ENCODE assay signal across 8 cellular contexts in genomic region chr16:87391950-87392822, GRCh38. TPM values are rescaled to one million over a fixed set of nuclear protein-coding genes. Genes with fewer than 3 reads are reported as not detected.
DNase-seq lines count a peak whose midpoint lies in the region; ATAC-seq and TF ChIP-seq lines count a peak whose summit lies in the region.

MAP1LC3B (plus strand) TSS chr16:87392336; CDS start chr16:87392428, 92 bp downstream.

- H3K4me3 ChIP-seq in SK-N-MC (peak within 1 kb of the TSS; percentile 77), gastroesophageal sphincter (peak within 1 kb of the TSS; percentile 92)

- CTCF ChIA-PET in activated naive CD4-positive, alpha-beta T cell treated with anti-CD3 and anti-CD28 coated beads, Interleukin-2, amount 10 ng/mL, durations not matched to agents 7 days and 5 days (lab: Charles Lee), result interaction anchor here (0.9 to 2.3 kb wide), 5 partner anchors 8 to 244 kb away, joined by 3 to 7 read pairs (median 4); partner anchors contain the start of gene FBXO31

- WGBS in gastroesophageal sphincter (ENCODE audit: low coverage in 1 of 2), 2 donors, result no CpG with 5 or more reads among the region's 113 CpGs

- no peak within 1 kb of the TSS for H3K27ac ChIP-seq in SK-N-MC
- H3K27ac ChIP-seq in gastroesophageal sphincter, result peak within 1 kb of the TSS; percentile 97 to 99 (median 99)

- peak; percentile 89 for ATAC-seq in gastroesophageal sphincter

- TF ChIP-seq CTCF in HFFc6 (IDR thresholded peaks at IDR 0.05) (no peak), gastroesophageal sphincter (IDR thresholded peaks at IDR 0.05) (no peak)

- H3K9ac ChIP-seq in SK-N-MC (ENCODE audit: insufficient read length), result peak within 1 kb of the TSS; percentile 70

- peak; percentile 97 to 98 for TF ChIP-seq POLR2A in gastroesophageal sphincter (IDR thresholded peaks at IDR 0.05)

- H3K4me1 ChIP-seq in gastroesophageal sphincter, result peaks cover 5 to 71% (median 25%) of the 10 kb centered on the region in 3 donors

- H3K27me3 ChIP-seq in gastroesophageal sphincter, result no peaks in the 10 kb centered on the region

- no peaks in the 10 kb centered on the region for H3K9me3 ChIP-seq in SK-N-MC (ENCODE audit: low read depth, low read length)
- no peaks in the 10 kb centered on the region for H3K9me3 ChIP-seq in gastroesophageal sphincter

- peaks cover 12% of the 10 kb centered on the region for H3K36me3 Mint-ChIP-seq in HFFc6 (ENCODE audit: low read depth)
- H3K36me3 Mint-ChIP-seq in activated naive CD4-positive, alpha-beta T cell treated with anti-CD3 and anti-CD28 coated beads, Interleukin-2, amount 10 ng/mL, durations not matched to agents 7 days and 5 days, result peaks cover 19% of the 10 kb centered on the region

- peaks cover 7% of the 10 kb centered on the region for H3K27me3 Mint-ChIP-seq in HFFc6 (ENCODE audit: insufficient read depth)
- H3K27me3 Mint-ChIP-seq in activated naive CD4-positive, alpha-beta T cell treated with anti-CD3 and anti-CD28 coated beads, Interleukin-2, amount 10 ng/mL, durations not matched to agents 7 days and 5 days, result no peaks in the 10 kb centered on the region

- no peaks in the 10 kb centered on the region for H3K9me3 Mint-ChIP-seq in HFFc6
- H3K9me3 Mint-ChIP-seq in activated naive CD4-positive, alpha-beta T cell treated with anti-CD3 and anti-CD28 coated beads, Interleukin-2, amount 10 ng/mL, durations not matched to agents 7 days and 5 days, result no peaks in the 10 kb centered on the region

- TF ChIP-seq EP300 in gastroesophageal sphincter (IDR thresholded peaks at IDR 0.05), result no peak

- peak; percentile 91 for DNase-seq in GM04504 (ENCODE audit: low read depth)
- peak; percentile 94 for DNase-seq in HFFc6
- DNase-seq in NCI-H1048 (lab: John Stamatoyannopoulos, UW), result peak; percentile 67
- DNase-seq in SK-N-MC (ENCODE audit: low read depth, low spot score), result no peak
- DNase-seq in activated naive CD4-positive, alpha-beta T cell treated with anti-CD3 and anti-CD28 coated beads, Interleukin-2, amount 10 ng/mL, durations not matched to agents 7 days and 5 days, result peak; percentile 96
- peak; percentile 45 to 99 (median 95) for DNase-seq in nucleus accumbens (lab: John Stamatoyannopoulos, UW)
- DNase-seq in superior temporal gyrus (ENCODE audit: extremely low spot score), result peak; percentile 95

- H3K36me3 ChIP-seq in SK-N-MC (ENCODE audit: insufficient read depth, low read length) (no peaks in the 10 kb centered on the region), gastroesophageal sphincter (peaks cover 0 to 7% of the 10 kb centered on the region in 2 donors)

- peak within 1 kb of the TSS; percentile 92 for H3K27ac Mint-ChIP-seq in HFFc6
- peak within 1 kb of the TSS; percentile 97 for H3K27ac Mint-ChIP-seq in activated naive CD4-positive, alpha-beta T cell treated with anti-CD3 and anti-CD28 coated beads, Interleukin-2, amount 10 ng/mL, durations not matched to agents 7 days and 5 days

- peaks cover 52% of the 10 kb centered on the region for H3K4me1 Mint-ChIP-seq in HFFc6 (ENCODE audit: low read depth)
- peaks cover 56% of the 10 kb centered on the region for H3K4me1 Mint-ChIP-seq in activated naive CD4-positive, alpha-beta T cell treated with anti-CD3 and anti-CD28 coated beads, Interleukin-2, amount 10 ng/mL, durations not matched to agents 7 days and 5 days

- H3K4me3 Mint-ChIP-seq in HFFc6, result peak within 1 kb of the TSS; percentile 95
- peak within 1 kb of the TSS; percentile 90 for H3K4me3 Mint-ChIP-seq in activated naive CD4-positive, alpha-beta T cell treated with anti-CD3 and anti-CD28 coated beads, Interleukin-2, amount 10 ng/mL, durations not matched to agents 7 days and 5 days

RNA-seq across cellular contexts. Expression of gene MAP1LC3B, which starts in this region (rescaled TPM):
- total RNA-seq in HFFc6 (2021; fragmentation: NEBNext Ultra II Directional; extraction: Animal tissue kit (Norgen Biotek cat#: 25700)), result 100 to 1,000 TPM in 2 of 6 experiments, 10 to 100 TPM in 4; 81.3 to 112 (median 85.4) TPM
- 10 to 100 TPM; 53.9 to 64.8 (median 57.9) TPM for total RNA-seq in gastroesophageal sphincter
